In the genomic region with DNA sequence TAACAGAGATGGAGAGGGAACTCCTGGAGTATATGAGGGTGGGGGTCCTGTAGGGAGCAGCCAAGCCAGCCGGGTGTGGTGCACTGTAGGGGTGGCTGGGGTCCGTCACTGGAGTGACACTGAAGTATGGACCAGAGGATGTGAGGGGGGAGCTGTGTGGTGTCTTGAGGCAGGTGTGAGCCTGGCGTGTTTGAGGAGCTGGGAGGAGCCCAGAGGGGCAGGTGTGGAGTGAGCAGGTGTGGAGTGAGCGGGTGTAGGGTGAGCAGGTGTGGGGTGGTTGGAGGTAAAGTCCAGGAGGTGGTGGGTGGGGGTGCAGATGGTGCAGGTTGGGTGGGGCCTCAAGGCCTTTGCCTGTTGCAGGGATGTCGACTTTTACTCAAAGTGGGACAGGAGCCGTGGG, we compare ENCODE assay signal across 21 cellular contexts. TPM values are rescaled to one million over a fixed set of nuclear protein-coding genes. Genes with fewer than 3 reads are reported as not detected.
DNase-seq lines count a peak whose midpoint lies in the region; ATAC-seq lines count a peak whose summit lies in the region.
"Had no signal": no experiment of that assay in that cellular context is flagged by ENCODE, and none has a peak within 500 bp of the region (broad histone marks: within the 10 kb centered on the region; RNA-seq: fewer than 3 reads in every experiment).

No MANE protein-coding gene starts in this region.

- POLR2A ChIA-PET in activated CD4-positive, alpha-beta memory T cell treated with anti-CD3 and anti-CD28 coated beads for 36 hours (lab: Charles Lee), result no interaction called here

- H3K4me3 Mint-ChIP-seq in activated naive CD8-positive, alpha-beta T cell treated with anti-CD3 and anti-CD28 coated beads for 36 hours, result no peak overlapping the region
- no peak overlapping the region for H3K4me3 Mint-ChIP-seq in activated naive CD8-positive, alpha-beta T cell treated with anti-CD3 and anti-CD28 coated beads, Interleukin-2, amount 50 U/mL, for 24 hours
- H3K4me3 Mint-ChIP-seq in activated CD4-positive, alpha-beta memory T cell treated with anti-CD3 and anti-CD28 coated beads for 36 hours, result no peak overlapping the region
- H3K4me3 Mint-ChIP-seq: activated CD8-positive, alpha-beta T cell treated with anti-CD3 and anti-CD28 coated beads, Interleukin-2, amount 10 ng/mL, durations not matched to agents 7 days and 5 days; activated T-helper 1 cell treated with anti-CD3 and anti-CD28 coated beads, Interleukin-12 subunit alpha, Interleukin-12 subunit beta, Interleukin-2, Interleukin-4 antibody, amounts not matched to agents 30 ng/mL and 10 ng/mL and 1 ng/mL, durations not matched to agents 14 hours and 24 hours and 36 hours had no signal

- ATAC-seq in activated naive CD8-positive, alpha-beta T cell treated with anti-CD3 and anti-CD28 coated beads, Interleukin-2, amount 50 U/mL, for 24 hours, result no peak
- ATAC-seq: activated CD8-positive, alpha-beta T cell treated with anti-CD3 and anti-CD28 coated beads, Interleukin-2, amount 10 ng/mL, durations not matched to agents 7 days and 5 days; gastroesophageal sphincter had no signal

- no peaks in the 10 kb centered on the region for H3K9me3 Mint-ChIP-seq in activated naive CD8-positive, alpha-beta T cell treated with anti-CD3 and anti-CD28 coated beads for 36 hours
- H3K9me3 Mint-ChIP-seq in activated naive CD8-positive, alpha-beta T cell treated with anti-CD3 and anti-CD28 coated beads, Interleukin-2, amount 50 U/mL, for 24 hours, result no peaks in the 10 kb centered on the region
- H3K9me3 Mint-ChIP-seq in activated CD4-positive, alpha-beta memory T cell treated with anti-CD3 and anti-CD28 coated beads for 36 hours, result no peaks in the 10 kb centered on the region
- H3K9me3 Mint-ChIP-seq: activated T-helper 1 cell treated with anti-CD3 and anti-CD28 coated beads, Interleukin-12 subunit alpha, Interleukin-12 subunit beta, Interleukin-2, Interleukin-4 antibody, amounts not matched to agents 30 ng/mL and 10 ng/mL and 1 ng/mL, durations not matched to agents 14 hours and 24 hours and 36 hours had no signal

- CTCF ChIA-PET in activated CD4-positive, alpha-beta memory T cell treated with anti-CD3 and anti-CD28 coated beads for 36 hours (lab: Charles Lee), result no interaction called here

- intact Hi-C loops in activated CD4-positive, alpha-beta memory T cell treated with anti-CD3 and anti-CD28 coated beads for 36 hours (cut with micrococcal nuclease), result no loop called here

- H3K4me1 Mint-ChIP-seq in activated naive CD8-positive, alpha-beta T cell treated with anti-CD3 and anti-CD28 coated beads for 36 hours, result no peaks in the 10 kb centered on the region
- H3K4me1 Mint-ChIP-seq in activated naive CD8-positive, alpha-beta T cell treated with anti-CD3 and anti-CD28 coated beads, Interleukin-2, amount 50 U/mL, for 24 hours, result no peaks in the 10 kb centered on the region
- peaks cover 2% of the 10 kb centered on the region for H3K4me1 Mint-ChIP-seq in activated CD4-positive, alpha-beta memory T cell treated with anti-CD3 and anti-CD28 coated beads for 36 hours (ENCODE audit: low read depth)

- peaks cover 11% of the 10 kb centered on the region for H3K36me3 Mint-ChIP-seq in activated naive CD8-positive, alpha-beta T cell treated with anti-CD3 and anti-CD28 coated beads for 36 hours
- H3K36me3 Mint-ChIP-seq in activated naive CD8-positive, alpha-beta T cell treated with anti-CD3 and anti-CD28 coated beads, Interleukin-2, amount 50 U/mL, for 24 hours (ENCODE audit: low read depth), result peaks cover 4% of the 10 kb centered on the region
- peaks cover 16% of the 10 kb centered on the region for H3K36me3 Mint-ChIP-seq in activated CD4-positive, alpha-beta memory T cell treated with anti-CD3 and anti-CD28 coated beads for 36 hours

- no peak for DNase-seq in activated naive CD8-positive, alpha-beta T cell treated with anti-CD3 and anti-CD28 coated beads for 36 hours
- DNase-seq in activated naive CD8-positive, alpha-beta T cell treated with anti-CD3 and anti-CD28 coated beads, Interleukin-2, amount 50 U/mL, for 24 hours, result no peak
- peak; percentile 90 for DNase-seq in NCI-H510A (lab: John Stamatoyannopoulos, UW)
- no peak for DNase-seq in NCI-H345 treated with DMSO at 0.1 percent for 48 hours (lab: John Stamatoyannopoulos, UW; ENCODE audit: unreplicated experiment)
- DNase-seq in substantia nigra (lab: John Stamatoyannopoulos, UW), result no peak
- no peak for DNase-seq in hepatic stellate cell (ENCODE audit: low spot score)
- no peak for DNase-seq in activated CD4-positive, alpha-beta memory T cell treated with anti-CD3 and anti-CD28 coated beads for 36 hours
- DNase-seq: activated CD8-positive, alpha-beta T cell treated with anti-CD3 and anti-CD28 coated beads, Interleukin-2, amount 10 ng/mL, durations not matched to agents 7 days and 5 days; COR-L47; GDM1; NCI-H345; stimulated activated CD4-positive, alpha-beta T cell treated with anti-CD3 and anti-CD28 coated beads, Interleukin-4, amount 100 ng/mL, for 24 hours; trophoblast cell had no signal

- no peaks in the 10 kb centered on the region for H3K27me3 Mint-ChIP-seq in activated naive CD8-positive, alpha-beta T cell treated with anti-CD3 and anti-CD28 coated beads for 36 hours
- no peaks in the 10 kb centered on the region for H3K27me3 Mint-ChIP-seq in activated naive CD8-positive, alpha-beta T cell treated with anti-CD3 and anti-CD28 coated beads, Interleukin-2, amount 50 U/mL, for 24 hours
- H3K27me3 Mint-ChIP-seq in activated CD4-positive, alpha-beta memory T cell treated with anti-CD3 and anti-CD28 coated beads for 36 hours, result no peaks in the 10 kb centered on the region

- H3K27ac ChIP-seq in layer of hippocampus (ENCODE audit: low read depth, low read length) (peak overlapping the region; percentile 16), substantia nigra (ENCODE audit: low read depth, low read length, poor library complexity, severe bottlenecking) (no peak overlapping the region)
- H3K27ac ChIP-seq: SJSA1 had no signal

- H3K27me3 ChIP-seq in layer of hippocampus (ENCODE audit: control insufficient read depth, insufficient read depth, low read length), result no peaks in the 10 kb centered on the region
- H3K27me3 ChIP-seq: gastroesophageal sphincter, SJSA1 had no signal

- peak overlapping the region; percentile 47 for H3K27ac Mint-ChIP-seq in activated naive CD8-positive, alpha-beta T cell treated with anti-CD3 and anti-CD28 coated beads for 36 hours
- H3K27ac Mint-ChIP-seq in activated naive CD8-positive, alpha-beta T cell treated with anti-CD3 and anti-CD28 coated beads, Interleukin-2, amount 50 U/mL, for 24 hours, result no peak overlapping the region
- no peak overlapping the region for H3K27ac Mint-ChIP-seq in activated CD4-positive, alpha-beta memory T cell treated with anti-CD3 and anti-CD28 coated beads for 36 hours
- H3K27ac Mint-ChIP-seq: activated T-helper 1 cell treated with anti-CD3 and anti-CD28 coated beads, Interleukin-12 subunit alpha, Interleukin-12 subunit beta, Interleukin-2, Interleukin-4 antibody, amounts not matched to agents 30 ng/mL and 10 ng/mL and 1 ng/mL, durations not matched to agents 14 hours and 24 hours and 36 hours had no signal

RNA-seq across cellular contexts. Expression of a gene that starts 5.9 kb away (rescaled TPM):
- total RNA-seq in activated naive CD8-positive, alpha-beta T cell treated with anti-CD3 and anti-CD28 coated beads for 36 hours, result under 1 TPM; 0.10 to 0.48 TPM
- total RNA-seq in activated CD4-positive, alpha-beta memory T cell treated with anti-CD3 and anti-CD28 coated beads for 36 hours, result under 1 TPM; 0.55 to 0.68 TPM
- total RNA-seq: MCF 10A, SJSA1 had no signal

RNA-seq across cellular contexts. Expression of a gene that starts 18.4 kb away (rescaled TPM):
- 10 to 100 TPM; 54.5 to 63.0 TPM for total RNA-seq in activated naive CD8-positive, alpha-beta T cell treated with anti-CD3 and anti-CD28 coated beads for 36 hours
- 10 to 100 TPM; 47.5 to 47.8 TPM for total RNA-seq in activated CD4-positive, alpha-beta memory T cell treated with anti-CD3 and anti-CD28 coated beads for 36 hours

RNA-seq across cellular contexts. Expression of a gene that starts 21.6 kb away (rescaled TPM):
- total RNA-seq in activated naive CD8-positive, alpha-beta T cell treated with anti-CD3 and anti-CD28 coated beads for 36 hours, result not detected
- not detected for total RNA-seq in activated CD4-positive, alpha-beta memory T cell treated with anti-CD3 and anti-CD28 coated beads for 36 hours
- total RNA-seq: activated CD8-positive, alpha-beta T cell treated with anti-CD3 and anti-CD28 coated beads, Interleukin-2, amount 10 ng/mL, durations not matched to agents 7 days and 5 days; activated T-helper 1 cell treated with anti-CD3 and anti-CD28 coated beads, Interleukin-12 subunit alpha, Interleukin-12 subunit beta, Interleukin-2, Interleukin-4 antibody, amounts not matched to agents 30 ng/mL and 10 ng/mL and 1 ng/mL, durations not matched to agents 14 hours and 24 hours and 36 hours; gastroesophageal sphincter; H1; lung microvascular endothelial cell; MCF 10A; sciatic nerve; SJSA1 had no signal

RNA-seq across cellular contexts. Expression of a gene that starts 23.7 kb away (rescaled TPM):
- 10 to 100 TPM; 21.3 to 28.0 TPM for total RNA-seq in activated naive CD8-positive, alpha-beta T cell treated with anti-CD3 and anti-CD28 coated beads for 36 hours
- total RNA-seq in activated CD4-positive, alpha-beta memory T cell treated with anti-CD3 and anti-CD28 coated beads for 36 hours, result 10 to 100 TPM; 17.4 to 23.2 TPM

RNA-seq across cellular contexts. Expression of a gene that starts 24.2 kb away (rescaled TPM):
- total RNA-seq in activated naive CD8-positive, alpha-beta T cell treated with anti-CD3 and anti-CD28 coated beads for 36 hours, result 10 to 100 TPM; 43.5 to 44.6 TPM
- total RNA-seq in activated CD4-positive, alpha-beta memory T cell treated with anti-CD3 and anti-CD28 coated beads for 36 hours, result 10 to 100 TPM; 43.0 to 45.5 TPM
